In genomic region chr10:76428541-76429330, GRCh38 we compare ENCODE assay signal across 1 cellular context.
TF ChIP-seq lines count a peak whose summit lies in the region.

No MANE protein-coding gene starts in this region.

TF ChIP-seq in GM23338, 12 proteins besides CTCF, POLR2A, EP300 and RAD21 (continued from another document):
- TF ChIP-seq ZNF462 (CRISPR knock-in tag; IDR thresholded peaks at IDR 0.05) (no peak), ZNF114 (CRISPR knock-in tag; IDR thresholded peaks at IDR 0.05) (no peak), NANOG (IDR thresholded peaks at IDR 0.05; ENCODE audit: borderline replicate concordance) (no peak), REST (IDR thresholded peaks at IDR 0.05; ENCODE audit: unreplicated experiment) (no peak)
